In genomic region chr2:40489678-40489960, GRCh38 we compare ENCODE assay signal across 11 cellular contexts. TPM values are rescaled to one million over a fixed set of nuclear protein-coding genes. Genes with fewer than 3 reads are reported as not detected.
A peak's percentile ranks its signal among the peaks of the same experiment; 100 is the strongest.
DNase-seq lines count a peak whose midpoint lies in the region; ATAC-seq and TF ChIP-seq lines count a peak whose summit lies in the region.
"Had no signal": no experiment of that assay in that cellular context is flagged by ENCODE, and none has a peak within 500 bp of the region (broad histone marks: within the 10 kb centered on the region; RNA-seq: fewer than 3 reads in every experiment).

No MANE protein-coding gene starts in this region.

- H3K4me3 Mint-ChIP-seq in effector memory CD8-positive, alpha-beta T cell: peak overlapping the region; percentile 24 to 47
- peak overlapping the region; percentile 76 for H3K4me3 Mint-ChIP-seq in natural killer cell

- peaks cover 0 to 2% of the 10 kb centered on the region in 2 donors for H3K9me3 Mint-ChIP-seq in effector memory CD8-positive, alpha-beta T cell
- peaks cover 2% of the 10 kb centered on the region in 2 donors for H3K9me3 Mint-ChIP-seq in natural killer cell

- H3K27ac ChIP-seq in A673 (ENCODE audit: low read depth, low read length, poor library complexity, severe bottlenecking): no peak overlapping the region
- peak overlapping the region in 2 of 4 donors; percentile 51 to 66 for H3K27ac ChIP-seq in tibial nerve

- peaks cover 0 to 5% of the 10 kb centered on the region in 2 donors for H3K4me1 Mint-ChIP-seq in effector memory CD8-positive, alpha-beta T cell (ENCODE audit: low read depth in 2 of 2)
- H3K4me1 Mint-ChIP-seq in natural killer cell: peaks cover 14 to 16% of the 10 kb centered on the region in 2 donors

- H3K27me3 ChIP-seq in A673 (replicated peaks; ENCODE audit: insufficient read depth, low read depth, low read length, poor library complexity) (peaks cover 8% of the 10 kb centered on the region), tibial nerve (no peaks in the 10 kb centered on the region)

- POLR2A ChIA-PET in A673 (lab: Charles Lee; ENCODE audit: low non-redundant PET): no interaction called here

- H3K27me3 Mint-ChIP-seq in effector memory CD8-positive, alpha-beta T cell: no peaks in the 10 kb centered on the region
- H3K27me3 Mint-ChIP-seq in natural killer cell (ENCODE audit: low read depth in 2 of 2): no peaks in the 10 kb centered on the region

- intact Hi-C loops in A673 (cut with micrococcal nuclease; ENCODE audit: unreplicated experiment) (no loop called here), natural killer cell (cut with micrococcal nuclease) (no loop called here)

- ATAC-seq in effector memory CD8-positive, alpha-beta T cell (replicated peaks): no peak
- ATAC-seq in natural killer cell (no peak), GM19035 (IDR thresholded peaks at IDR 0.05; ENCODE audit: unreplicated experiment) (no peak)
- ATAC-seq in activated CD4-positive, CD25-positive, alpha-beta regulatory T cell treated with anti-CD3 and anti-CD28 coated beads, Interleukin-2, amount 50 U/mL, for 24 hours: no peak

- H3K27ac Mint-ChIP-seq in effector memory CD8-positive, alpha-beta T cell: peak overlapping the region in 1 of 2 donors; percentile 25
- H3K27ac Mint-ChIP-seq in natural killer cell: peak overlapping the region in 1 of 2 donors; percentile 76

- peak overlapping the region; percentile 25 for H3K4me3 ChIP-seq in A673 (ENCODE audit: low read depth, low read length, poor library complexity, severe bottlenecking)
- peak overlapping the region; percentile 22 for H3K4me3 ChIP-seq in HFF-Myc (replicated peaks; ENCODE audit: low read depth, low read length)
- peak overlapping the region in 2 of 4 donors; percentile 16 to 41 for H3K4me3 ChIP-seq in tibial nerve

- TF ChIP-seq CTCF in A673 (conservative IDR thresholded peaks at IDR 0.05; ENCODE audit: low read depth, low read length): no peak
- TF ChIP-seq CTCF in HFF-Myc (IDR thresholded peaks at IDR 0.05; ENCODE audit: low read depth, low read length, missing control alignments): no peak
- no peak for TF ChIP-seq CTCF in natural killer cell (IDR thresholded peaks at IDR 0.05)
- no peak for TF ChIP-seq CTCF in tibial nerve (IDR thresholded peaks at IDR 0.05)

- no peak for TF ChIP-seq EP300 in tibial nerve (IDR thresholded peaks at IDR 0.05)

- H3K4me1 ChIP-seq in A673 (ENCODE audit: insufficient read depth, low read length, poor library complexity, severe bottlenecking) (no peaks in the 10 kb centered on the region), tibial nerve (peaks cover 0 to 20% (median 0%) of the 10 kb centered on the region in 4 donors)

- WGBS in tibial nerve, 2 donors: 44 to 81% methylated on average over 1 of the region's 1 CpG

- H3K9me3 ChIP-seq in A673 (ENCODE audit: low read depth, low read length, poor library complexity, severe bottlenecking): no peaks in the 10 kb centered on the region
- no peaks in the 10 kb centered on the region for H3K9me3 ChIP-seq in tibial nerve

- BruUV-seq in A673 (replicated peaks; lab: Mats Ljungman, UMichigan): no TSS peak

- no peak for DNase-seq in A673 (ENCODE audit: low spot score)
- no peak for DNase-seq in HFF-Myc (ENCODE audit: extremely low read depth, low read depth)
- no peak for DNase-seq in effector memory CD8-positive, alpha-beta T cell
- no peak for DNase-seq in natural killer cell
- no peak for DNase-seq in NCI-H524 (lab: John Stamatoyannopoulos, UW)
- no peak for DNase-seq in tibial nerve (ENCODE audit: low spot score in 2 of 2)
- DNase-seq: cerebellar nuclear complex; NCI-H524 treated with DMSO at 0.1 percent for 48 hours; stimulated activated CD4-positive, alpha-beta T cell treated with anti-CD3 and anti-CD28 coated beads, Interleukin-4, amount 100 ng/mL, for 1 hour had no signal

- CTCF ChIA-PET in A673 (lab: Charles Lee): no interaction called here

- no peaks in the 10 kb centered on the region for H3K36me3 Mint-ChIP-seq in effector memory CD8-positive, alpha-beta T cell (ENCODE audit: insufficient read depth)
- H3K36me3 Mint-ChIP-seq in natural killer cell: no peaks in the 10 kb centered on the region

- TF ChIP-seq POLR2A in tibial nerve (IDR thresholded peaks at IDR 0.05): no peak

- H3K36me3 ChIP-seq in A673 (ENCODE audit: insufficient read depth, low read length, poor library complexity, severe bottlenecking) (no peaks in the 10 kb centered on the region), tibial nerve (no peaks in the 10 kb centered on the region)

RNA-seq across cellular contexts. Expression of gene SLC8A1, which starts 37.7 kb away (rescaled TPM):
- total RNA-seq in A673 (2021) (not detected in 2 replicates), natural killer cell (1 to 10 TPM; 1.4 to 4.7 (median 3.6) TPM), tibial nerve (10 to 100 TPM in 1 of 4 donors, 1 to 10 TPM in 3; 8.1 to 22.9 (median 9.3) TPM)
